8 cellular contexts compared by ENCODE assay signal in the genomic region with DNA sequence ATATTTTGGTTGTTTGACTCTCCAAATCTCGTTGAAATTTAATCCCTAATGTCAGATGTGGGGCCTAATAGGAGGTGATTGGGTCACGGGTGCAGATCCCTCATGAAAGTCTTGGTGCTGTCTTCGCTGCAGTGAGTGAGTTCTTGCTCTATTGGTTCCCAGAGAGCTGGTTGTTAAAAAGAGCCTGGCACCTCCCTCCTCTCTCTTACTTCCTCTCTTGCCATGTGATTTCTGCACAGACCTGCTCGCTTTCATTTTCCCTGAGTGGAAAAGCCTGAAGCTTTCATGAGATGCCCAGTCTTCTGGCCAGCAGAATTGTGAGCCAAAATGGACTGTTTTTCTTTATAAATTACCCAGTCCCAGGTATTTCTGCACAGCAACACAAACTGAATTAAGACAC.
DNase-seq lines count a peak whose midpoint lies in the region; ATAC-seq and TF ChIP-seq lines count a peak whose summit lies in the region.

No MANE protein-coding gene starts in this region.

- H3K4me3 Mint-ChIP-seq in activated T-cell treated with anti-CD3 and anti-CD28 coated beads, Interleukin-2, amount 50 U/mL, for 72 hours = no peak overlapping the region
- H3K4me3 Mint-ChIP-seq in CD14-positive monocyte = peak overlapping the region in 1 of 2 donors; percentile 17

- H3K9me3 Mint-ChIP-seq in activated T-cell treated with anti-CD3 and anti-CD28 coated beads, Interleukin-2, amount 50 U/mL, for 72 hours = peaks cover 0 to 4% of the 10 kb centered on the region in 2 donors
- H3K9me3 Mint-ChIP-seq in CD14-positive monocyte = no peaks in the 10 kb centered on the region

- H3K9ac ChIP-seq in OCI-LY1 (ENCODE audit: low read length) = no peak overlapping the region

- no peaks in the 10 kb centered on the region for H3K9me3 ChIP-seq in OCI-LY1 (ENCODE audit: low read length)

- H3F3A ChIP-seq in OCI-LY1 (ENCODE audit: insufficient read depth, low read length) = no peaks in the 10 kb centered on the region

- intact Hi-C loops in CD14-positive monocyte (cut with micrococcal nuclease) = no loop called here

- H3K4me2 ChIP-seq in OCI-LY1 (ENCODE audit: low read length) = peak overlapping the region; percentile 55; the same call in 1 of the 2 replicates

- H3K27ac ChIP-seq in OCI-LY1 (ENCODE audit: low read depth, low read length, poor library complexity, severe bottlenecking) = no peak overlapping the region

- H3K4me1 Mint-ChIP-seq in activated T-cell treated with anti-CD3 and anti-CD28 coated beads, Interleukin-2, amount 50 U/mL, for 72 hours (ENCODE audit: low read depth) = no peaks in the 10 kb centered on the region
- peaks cover 6% of the 10 kb centered on the region for H3K4me1 Mint-ChIP-seq in CD14-positive monocyte

- H3K27ac Mint-ChIP-seq in activated T-cell treated with anti-CD3 and anti-CD28 coated beads, Interleukin-2, amount 50 U/mL, for 72 hours = no peak overlapping the region
- H3K27ac Mint-ChIP-seq in CD14-positive monocyte = no peak overlapping the region

- no peaks in the 10 kb centered on the region for H3K36me3 ChIP-seq in OCI-LY1 (ENCODE audit: insufficient read depth, low read length)

- no peaks in the 10 kb centered on the region for H3K27me3 ChIP-seq in OCI-LY1 (ENCODE audit: insufficient read depth, low read length)

- TF ChIP-seq CTCF in OCI-LY1 (IDR thresholded peaks at IDR 0.05; ENCODE audit: low read length) (no peak), CD14-positive monocyte (IDR thresholded peaks at IDR 0.05) (no peak)

- DNase-seq in Ammon's horn (ENCODE audit: low spot score) (peak; percentile 48), NCI-H2029 treated with DMSO at 0.1 percent for 48 hours (lab: John Stamatoyannopoulos, UW) (no peak), CD14-positive monocyte (ENCODE audit: low spot score) (no peak)
- DNase-seq in activated T-cell treated with anti-CD3 and anti-CD28 coated beads, Interleukin-2, amount 50 U/mL, for 72 hours = no peak
- no peak for DNase-seq in stimulated activated CD4-positive, alpha-beta T cell treated with anti-CD3 and anti-CD28 coated beads, Interleukin-4, amount 100 ng/mL, for 24 hours

- no peaks in the 10 kb centered on the region for H3K4me1 ChIP-seq in OCI-LY1 (ENCODE audit: insufficient read depth, low read length, severe bottlenecking)

- H2AFZ ChIP-seq in OCI-LY1 (ENCODE audit: low read length) = no peak overlapping the region

- H3K79me2 ChIP-seq in OCI-LY1 (ENCODE audit: insufficient read depth, low read length) = no peaks in the 10 kb centered on the region

- no peaks in the 10 kb centered on the region for H3K27me3 Mint-ChIP-seq in activated T-cell treated with anti-CD3 and anti-CD28 coated beads, Interleukin-2, amount 50 U/mL, for 72 hours (ENCODE audit: low read depth)
- peaks cover 0 to 2% (median 1%) of the 10 kb centered on the region in 3 donors for H3K27me3 Mint-ChIP-seq in CD14-positive monocyte (ENCODE audit: low read depth in 3 of 3)

- H3K4me3 ChIP-seq in OCI-LY1 (ENCODE audit: low read depth, low read length, poor library complexity, severe bottlenecking) = no peak overlapping the region

- no peaks in the 10 kb centered on the region for H3K9me2 ChIP-seq in OCI-LY1 (ENCODE audit: low read depth, low read length)

- no peaks in the 10 kb centered on the region for H4K20me1 ChIP-seq in OCI-LY1 (ENCODE audit: insufficient read depth, low read length)

- no peaks in the 10 kb centered on the region for H3K36me3 Mint-ChIP-seq in activated T-cell treated with anti-CD3 and anti-CD28 coated beads, Interleukin-2, amount 50 U/mL, for 72 hours (ENCODE audit: insufficient read depth in 2 of 2)
- H3K36me3 Mint-ChIP-seq in CD14-positive monocyte = no peaks in the 10 kb centered on the region

- ATAC-seq in GM19468 (IDR thresholded peaks at IDR 0.05; ENCODE audit: extremely low read depth, unreplicated experiment) = peak; percentile 44
- ATAC-seq in HG03064 (IDR thresholded peaks at IDR 0.05; ENCODE audit: low read depth, unreplicated experiment) = peak; percentile 74
- ATAC-seq in activated T-cell treated with anti-CD3 and anti-CD28 coated beads, Interleukin-2, amount 50 U/mL, for 72 hours (replicated peaks in 1 of 2) = no peak

Comparison
In these comparisons a context has a peak if more than half of its experiments do, and no peak if none do; other contexts are left out.
1. ATAC-seq: peak in GM19468 (single experiment) and HG03064 (single experiment); none in activated T-cell treated with anti-CD3 and anti-CD28 coated beads, Interleukin-2, amount 50 U/mL, for 72 hours (0 of 2).